ENCODE assay signal across 17 cellular contexts in genomic region chr2:39326644-39327043, GRCh38.
DNase-seq lines count a peak whose midpoint lies in the region; ATAC-seq and TF ChIP-seq lines count a peak whose summit lies in the region.
"Had no signal": no experiment of that assay in that cellular context is flagged by ENCODE, and none has a peak within 500 bp of the region (broad histone marks: within the 10 kb centered on the region; RNA-seq: fewer than 3 reads in every experiment).

No MANE protein-coding gene starts in this region.

- intact Hi-C loops in posterior cingulate gyrus (cut with DNase I), result no loop called here

- H2AFZ ChIP-seq in neural progenitor cell (replicated peaks), result no peak overlapping the region
- H2AFZ ChIP-seq: PC-9 had no signal

- no peak for DNase-seq in BE2C
- DNase-seq in HFFc6, result no peak
- DNase-seq in central memory CD8-positive, alpha-beta T cell (ENCODE audit: low spot score in 2 of 2), result no peak
- DNase-seq in neural progenitor cell (ENCODE audit: low spot score), result no peak
- DNase-seq in posterior cingulate gyrus, result no peak
- no peak for DNase-seq in AG20443 (ENCODE audit: low spot score)
- DNase-seq: ACHN, AML-193, GDM1, KG1, MV-4-11, NCI-H2029, NCI-H345, NCI-H524 treated with DMSO at 0.1 percent for 48 hours, PC-9 had no signal

- H3K36me3 ChIP-seq in BE2C (peaks cover 4% of the 10 kb centered on the region), neural progenitor cell (no peaks in the 10 kb centered on the region)

- peaks cover 54% of the 10 kb centered on the region for H3K36me3 Mint-ChIP-seq in HFFc6 (ENCODE audit: low read depth)
- H3K36me3 Mint-ChIP-seq in central memory CD8-positive, alpha-beta T cell (ENCODE audit: insufficient read depth), result peaks cover 7% of the 10 kb centered on the region
- peaks cover 29% of the 10 kb centered on the region for H3K36me3 Mint-ChIP-seq in neural progenitor cell

- H3K27me3 ChIP-seq in BE2C (no peaks in the 10 kb centered on the region), neural progenitor cell (no peaks in the 10 kb centered on the region)

- peaks cover 22% of the 10 kb centered on the region for H3K4me1 Mint-ChIP-seq in HFFc6 (ENCODE audit: low read depth)
- H3K4me1 Mint-ChIP-seq in central memory CD8-positive, alpha-beta T cell, result no peaks in the 10 kb centered on the region
- H3K4me1 Mint-ChIP-seq in neural progenitor cell, result no peaks in the 10 kb centered on the region
- H3K4me1 Mint-ChIP-seq: CD14-positive monocyte had no signal

- H3K9me3 ChIP-seq in BE2C (no peaks in the 10 kb centered on the region), neural progenitor cell (ENCODE audit: low read depth) (no peaks in the 10 kb centered on the region)

- H3K27me3 Mint-ChIP-seq in HFFc6 (ENCODE audit: insufficient read depth) (no peaks in the 10 kb centered on the region), neural progenitor cell (ENCODE audit: insufficient read depth, low read depth) (no peaks in the 10 kb centered on the region)
- H3K27me3 Mint-ChIP-seq in central memory CD8-positive, alpha-beta T cell, result no peaks in the 10 kb centered on the region

- no peak overlapping the region for H3K4me2 ChIP-seq in neural progenitor cell
- H3K4me2 ChIP-seq: PC-9 had no signal

- no peak overlapping the region for H3K4me3 Mint-ChIP-seq in HFFc6
- no peak overlapping the region for H3K4me3 Mint-ChIP-seq in central memory CD8-positive, alpha-beta T cell
- no peak overlapping the region for H3K4me3 Mint-ChIP-seq in neural progenitor cell
- H3K4me3 Mint-ChIP-seq: CD14-positive monocyte had no signal

- no peak overlapping the region for H3K27ac ChIP-seq in neural progenitor cell
- H3K27ac ChIP-seq: PC-9 had no signal

- no peak overlapping the region for H3K9ac ChIP-seq in neural progenitor cell

- H3K4me1 ChIP-seq in BE2C (no peaks in the 10 kb centered on the region), neural progenitor cell (no peaks in the 10 kb centered on the region)

- H3F3A ChIP-seq in neural progenitor cell (ENCODE audit: low read depth), result no peaks in the 10 kb centered on the region

- H3K4me3 ChIP-seq in BE2C (ENCODE audit: low read depth, low read length) (no peak overlapping the region), neural progenitor cell (no peak overlapping the region)
- H3K4me3 ChIP-seq: PC-9 had no signal

- peak; percentile 21; the same call in 1 of the 2 replicates for TF ChIP-seq CTCF in BE2C (IDR thresholded peaks at IDR 0.05; ENCODE audit: low read depth, low read length)
- no peak for TF ChIP-seq CTCF in HFFc6 (IDR thresholded peaks at IDR 0.05)
- peak; percentile 19 for TF ChIP-seq CTCF in neural progenitor cell (IDR thresholded peaks at IDR 0.05)

- no peaks in the 10 kb centered on the region for H3K79me2 ChIP-seq in neural progenitor cell (ENCODE audit: low read depth)

- peak overlapping the region; percentile 46 for H3K27ac Mint-ChIP-seq in HFFc6
- peak overlapping the region; percentile 70 for H3K27ac Mint-ChIP-seq in central memory CD8-positive, alpha-beta T cell (ENCODE audit: low read depth)
- no peak overlapping the region for H3K27ac Mint-ChIP-seq in neural progenitor cell

- H4K20me1 ChIP-seq in neural progenitor cell (ENCODE audit: low read depth), result no peaks in the 10 kb centered on the region

- H3K9me3 Mint-ChIP-seq in HFFc6 (no peaks in the 10 kb centered on the region), neural progenitor cell (no peaks in the 10 kb centered on the region)
- no peaks in the 10 kb centered on the region for H3K9me3 Mint-ChIP-seq in central memory CD8-positive, alpha-beta T cell

- ATAC-seq in central memory CD8-positive, alpha-beta T cell (replicated peaks; ENCODE audit: extremely low read depth, poor library complexity, severe bottlenecking), result no peak
- no peak for ATAC-seq in HG02610 (IDR thresholded peaks at IDR 0.05; ENCODE audit: unreplicated experiment)
